ENCODE assay signal across 17 cellular contexts in genomic region chr2:240898731-240899467, GRCh38. TPM values are rescaled to one million over a fixed set of nuclear protein-coding genes. Genes with fewer than 3 reads are reported as not detected.
DNase-seq lines count a peak whose midpoint lies in the region; ATAC-seq and TF ChIP-seq lines count a peak whose summit lies in the region.
"Had no signal": no experiment of that assay in that cellular context is flagged by ENCODE, and none has a peak within 500 bp of the region (broad histone marks: within the 10 kb centered on the region; RNA-seq: fewer than 3 reads in every experiment).

No MANE protein-coding gene starts in this region.

- POLR2A ChIA-PET in IMR-90 (lab: Charles Lee; ENCODE audit: unreplicated experiment) = no interaction called here

- TF ChIP-seq RAD21 in IMR-90 (IDR thresholded peaks at IDR 0.05; ENCODE audit: low read length) = no peak

- no peak overlapping the region for H3K27ac ChIP-seq in IMR-90 (ENCODE audit: insufficient read depth, low read length)
- peak overlapping the region; percentile 50 for H3K27ac ChIP-seq in epithelial cell of prostate
- peak overlapping the region; percentile 35 to 59 (median 45) for H3K27ac ChIP-seq in stomach
- no peak overlapping the region for H3K27ac ChIP-seq in coronary artery

- H4K91ac ChIP-seq in IMR-90 (ENCODE audit: insufficient read depth, low read depth, low read length) = no peak overlapping the region

- WGBS in IMR-90 (ENCODE audit: extremely low coverage in 2 of 2, insufficient read length in 1 of 2), 2 experiments = 69% methylated on average over 7 of the region's 23 CpGs; no CpG with 5 or more reads in 1 of the 2 experiments
- 72 to 83% (median 80%) methylated on average over 21 to 23 of the region's 23 CpGs for WGBS in stomach, 5 donors

- H3K9me3 Mint-ChIP-seq in stimulated activated effector memory CD8-positive, alpha-beta T cell treated with anti-CD3 and anti-CD28 coated beads, Interleukin-12 subunit alpha, Interleukin-12 subunit beta, amount 100 ng/mL, for 72 hours = no peaks in the 10 kb centered on the region
- peaks cover 7% of the 10 kb centered on the region for H3K9me3 Mint-ChIP-seq in glutamatergic neuron (ENCODE audit: unreplicated experiment)
- H3K9me3 Mint-ChIP-seq: activated T-helper 17 cell treated with anti-CD3 and anti-CD28 coated beads, Interleukin-2, amount 50 U/mL, for 72 hours; natural killer cell treated with Interleukin-12 subunit alpha and Interleukin-12 subunit beta and Interleukin-15 and Interleukin-18, amount 100 ng/mL, for 72 hours; T-helper 2 cell treated with Interferon-gamma antibody and Interleukin-4, amounts not matched to agents 5 μg/mL and 100 μg/mL, for 36 hours had no signal

- H3K36me3 ChIP-seq in IMR-90 (ENCODE audit: control insufficient read depth, insufficient read depth, low read length) (no peaks in the 10 kb centered on the region), stomach (no peaks in the 10 kb centered on the region)

- H3K27ac Mint-ChIP-seq in stimulated activated effector memory CD8-positive, alpha-beta T cell treated with anti-CD3 and anti-CD28 coated beads, Interleukin-12 subunit alpha, Interleukin-12 subunit beta, amount 100 ng/mL, for 72 hours = no peak overlapping the region
- H3K27ac Mint-ChIP-seq in glutamatergic neuron (ENCODE audit: unreplicated experiment) = no peak overlapping the region
- H3K27ac Mint-ChIP-seq: activated T-helper 17 cell treated with anti-CD3 and anti-CD28 coated beads, Interleukin-2, amount 50 U/mL, for 72 hours; natural killer cell treated with Interleukin-12 subunit alpha and Interleukin-12 subunit beta and Interleukin-15 and Interleukin-18, amount 100 ng/mL, for 72 hours; T-helper 2 cell treated with Interferon-gamma antibody and Interleukin-4, amounts not matched to agents 5 μg/mL and 100 μg/mL, for 36 hours had no signal

- in situ Hi-C loops in IMR-90 (cut with MboI; ENCODE audit: low sequenced_read_pairs) = no loop called here

- no peaks in the 10 kb centered on the region for H3K9me3 ChIP-seq in IMR-90 (ENCODE audit: control insufficient read depth, insufficient read depth, low read length)
- no peaks in the 10 kb centered on the region for H3K9me3 ChIP-seq in stomach

- no peak for TF ChIP-seq EP300 in stomach (IDR thresholded peaks at IDR 0.05)

- no peak overlapping the region for H4K5ac ChIP-seq in IMR-90 (ENCODE audit: low read depth, low read length)

- H3K4me1 Mint-ChIP-seq in stimulated activated effector memory CD8-positive, alpha-beta T cell treated with anti-CD3 and anti-CD28 coated beads, Interleukin-12 subunit alpha, Interleukin-12 subunit beta, amount 100 ng/mL, for 72 hours = peaks cover under 1% of the 10 kb centered on the region
- no peaks in the 10 kb centered on the region for H3K4me1 Mint-ChIP-seq in glutamatergic neuron (ENCODE audit: low read depth, unreplicated experiment)
- H3K4me1 Mint-ChIP-seq: activated T-helper 17 cell treated with anti-CD3 and anti-CD28 coated beads, Interleukin-2, amount 50 U/mL, for 72 hours had no signal

- no peak for DNase-seq in IMR-90
- DNase-seq in epithelial cell of prostate (ENCODE audit: low read depth, low spot score) = no peak
- peak; percentile 29 to 34 for DNase-seq in lung microvascular endothelial cell (ENCODE audit: low read depth in 2 of 2)
- no peak for DNase-seq in stomach
- no peak for DNase-seq in stimulated activated effector memory CD8-positive, alpha-beta T cell treated with anti-CD3 and anti-CD28 coated beads, Interleukin-12 subunit alpha, Interleukin-12 subunit beta, amount 100 ng/mL, for 72 hours (ENCODE audit: low spot score in 2 of 2)
- no peak for DNase-seq in kidney tubule cell (ENCODE audit: low spot score)
- DNase-seq in coronary artery (ENCODE audit: low spot score) = no peak
- no peak for DNase-seq in glutamatergic neuron
- DNase-seq: caudate nucleus, NCI-H1694, NCI-H446 had no signal

- H2BK20ac ChIP-seq in IMR-90 (ENCODE audit: low read depth, low read length) = no peak overlapping the region

- dilution Hi-C loops in IMR-90 (cut with HindIII; ENCODE audit: low sequenced_read_pairs, unreplicated experiment) = no loop called here

- TF ChIP-seq CTCF in IMR-90 (conservative IDR thresholded peaks at IDR 0.05; ENCODE audit: low read depth, low read length) (no peak), stomach (IDR thresholded peaks at IDR 0.05) (no peak), coronary artery (IDR thresholded peaks at IDR 0.05) (no peak), glutamatergic neuron (IDR thresholded peaks at IDR 0.05; ENCODE audit: partially characterized antibody, unreplicated experiment) (no peak)

- CTCF ChIA-PET in IMR-90 (lab: Yijun Ruan, JAX) = no interaction called here

- H3K4me2 ChIP-seq in IMR-90 (ENCODE audit: low read depth, low read length) = no peak overlapping the region

- H3K4me1 ChIP-seq in IMR-90 (ENCODE audit: control insufficient read depth, insufficient read depth, low read length) (no peaks in the 10 kb centered on the region), stomach (peaks cover 0 to 33% (median 13%) of the 10 kb centered on the region in 4 donors)

- no peak overlapping the region for H2BK120ac ChIP-seq in IMR-90 (ENCODE audit: low read depth, low read length)

- H3K14ac ChIP-seq in IMR-90 (replicated peaks; ENCODE audit: low read depth, low read length) = no peak overlapping the region

- no peak overlapping the region for H3K4ac ChIP-seq in IMR-90 (ENCODE audit: low read depth, low read length)

- peak; percentile 45 for ATAC-seq in IMR-90 (ENCODE audit: low read depth)
- no peak for ATAC-seq in stimulated activated effector memory CD8-positive, alpha-beta T cell treated with anti-CD3 and anti-CD28 coated beads, Interleukin-12 subunit alpha, Interleukin-12 subunit beta, amount 100 ng/mL, for 72 hours
- ATAC-seq: activated CD4-positive, CD25-positive, alpha-beta regulatory T cell treated with anti-CD3 and anti-CD28 coated beads, Interleukin-2, amount 50 U/mL, for 24 hours; activated T-helper 17 cell treated with anti-CD3 and anti-CD28 coated beads, Interleukin-2, amount 50 U/mL, for 72 hours; HCT116; natural killer cell treated with Interleukin-12 subunit alpha and Interleukin-12 subunit beta and Interleukin-15 and Interleukin-18, amount 100 ng/mL, for 72 hours had no signal

- no peaks in the 10 kb centered on the region for H3K9me1 ChIP-seq in IMR-90 (ENCODE audit: insufficient read depth, low read length)

- no peak overlapping the region for H3K4me3 ChIP-seq in IMR-90 (ENCODE audit: insufficient read depth, low read depth, low read length)
- H3K4me3 ChIP-seq in stomach = no peak overlapping the region
- H3K4me3 ChIP-seq in coronary artery = no peak overlapping the region

- H2BK15ac ChIP-seq in IMR-90 (ENCODE audit: low read depth, low read length) = no peak overlapping the region

- peaks cover 2% of the 10 kb centered on the region for H3K27me3 Mint-ChIP-seq in glutamatergic neuron (ENCODE audit: unreplicated experiment)
- H3K27me3 Mint-ChIP-seq: natural killer cell treated with Interleukin-12 subunit alpha and Interleukin-12 subunit beta and Interleukin-15 and Interleukin-18, amount 100 ng/mL, for 72 hours had no signal

- H3K27me3 ChIP-seq in IMR-90 (ENCODE audit: control insufficient read depth, insufficient read depth, low read length) = peaks cover 7% of the 10 kb centered on the region; the same call in 1 of the 2 replicates
- peaks cover 0 to 12% (median 0%) of the 10 kb centered on the region in 3 donors for H3K27me3 ChIP-seq in stomach

- no peak overlapping the region for H3K23ac ChIP-seq in IMR-90 (ENCODE audit: low read depth, low read length)

- H2AK9ac ChIP-seq in IMR-90 (replicated peaks; ENCODE audit: low read depth, low read length, poor library complexity) = no peak overlapping the region

- H4K20me1 ChIP-seq in IMR-90 (ENCODE audit: insufficient read depth, low read length) = no peaks in the 10 kb centered on the region

- H3K18ac ChIP-seq in IMR-90 (ENCODE audit: low read depth, low read length) = no peak overlapping the region

- H3K56ac ChIP-seq in IMR-90 (ENCODE audit: extremely low read depth, insufficient read depth, low read length) = no peak overlapping the region

- H2AFZ ChIP-seq in IMR-90 (replicated peaks; ENCODE audit: low read length, poor library complexity) = peak overlapping the region; percentile 74

- intact Hi-C loops in IMR-90 (cut with micrococcal nuclease) = no loop called here
- intact Hi-C loops in stomach (cut with DNase I; ENCODE audit: low total_unique reads) = no loop called here

- no peak overlapping the region for H3K4me3 Mint-ChIP-seq in stimulated activated effector memory CD8-positive, alpha-beta T cell treated with anti-CD3 and anti-CD28 coated beads, Interleukin-12 subunit alpha, Interleukin-12 subunit beta, amount 100 ng/mL, for 72 hours
- H3K4me3 Mint-ChIP-seq in glutamatergic neuron (ENCODE audit: unreplicated experiment) = no peak overlapping the region
- H3K4me3 Mint-ChIP-seq: activated T-helper 17 cell treated with anti-CD3 and anti-CD28 coated beads, Interleukin-2, amount 50 U/mL, for 72 hours; natural killer cell treated with Interleukin-12 subunit alpha and Interleukin-12 subunit beta and Interleukin-15 and Interleukin-18, amount 100 ng/mL, for 72 hours; T-helper 2 cell treated with Interferon-gamma antibody and Interleukin-4, amounts not matched to agents 5 μg/mL and 100 μg/mL, for 36 hours had no signal

- no peak overlapping the region for H2AK5ac ChIP-seq in IMR-90 (ENCODE audit: low read depth, low read length)

- H3K9ac ChIP-seq in IMR-90 (ENCODE audit: low read depth, low read length) = no peak overlapping the region

- no peak overlapping the region for H4K8ac ChIP-seq in IMR-90 (ENCODE audit: low read depth in 2 of 2, low read length in 2 of 2)

- no peaks in the 10 kb centered on the region for H3K36me3 Mint-ChIP-seq in stimulated activated effector memory CD8-positive, alpha-beta T cell treated with anti-CD3 and anti-CD28 coated beads, Interleukin-12 subunit alpha, Interleukin-12 subunit beta, amount 100 ng/mL, for 72 hours
- H3K36me3 Mint-ChIP-seq in glutamatergic neuron (ENCODE audit: unreplicated experiment) = no peaks in the 10 kb centered on the region
- H3K36me3 Mint-ChIP-seq: natural killer cell treated with Interleukin-12 subunit alpha and Interleukin-12 subunit beta and Interleukin-15 and Interleukin-18, amount 100 ng/mL, for 72 hours had no signal

- no peak for TF ChIP-seq POLR2A in IMR-90 (IDR thresholded peaks at IDR 0.05; ENCODE audit: low read depth, low read length)
- TF ChIP-seq POLR2A in stomach (IDR thresholded peaks at IDR 0.05) = no peak

- H3K79me1 ChIP-seq in IMR-90 (ENCODE audit: low read depth in 1 of 2, low read length in 2 of 2) = no peaks in the 10 kb centered on the region

- no TSS peak for BruUV-seq in IMR-90 (replicated peaks; lab: Mats Ljungman, UMichigan)

- H2BK5ac ChIP-seq in IMR-90 (ENCODE audit: low read depth, low read length, poor library complexity, severe bottlenecking) = no peak overlapping the region

RNA-seq across cellular contexts. Expression of gene MAB21L4, which starts 2.9 kb away (rescaled TPM):
- total RNA-seq in IMR-90 (2012; rRNA removed) (not detected in 2 replicates), lung microvascular endothelial cell (not detected in 2 replicates), stomach (1 to 10 TPM in 1 of 5 donors, under 1 TPM in 2, not detected in 2; 0.45 to 4.9 (median 0.55) TPM), glutamatergic neuron (ENCODE audit: unreplicated experiment) (not detected)
- polyA plus RNA-seq in IMR-90 (2012; rRNA removed) (not detected in 2 replicates), stomach (10 to 100 TPM in 1 of 3 donors, 1 to 10 TPM in 2; 6.0 to 48.9 (median 9.1) TPM)
- not detected in 2 replicates for polyA plus RNA-seq in IMR-90 (2012; cell fraction: cytosol; rRNA removed)
- 0.02 TPM in 1 of 2 replicates, not detected in the other for polyA plus RNA-seq in IMR-90 (2012; cell fraction: nucleus; rRNA removed; ENCODE audit: low replicate concordance)
- total RNA-seq: activated T-helper 17 cell treated with anti-CD3 and anti-CD28 coated beads, Interleukin-2, amount 50 U/mL, for 72 hours; natural killer cell treated with Interleukin-12 subunit alpha and Interleukin-12 subunit beta and Interleukin-15 and Interleukin-18, amount 100 ng/mL, for 72 hours had no signal

RNA-seq across cellular contexts. Expression of gene CROCC2, which starts 7.2 kb away (rescaled TPM):
- total RNA-seq in IMR-90 (2012; rRNA removed) (not detected in 2 replicates), lung microvascular endothelial cell (not detected in 2 replicates), stomach (1 to 10 TPM in 1 of 5 donors, not detected in 4; 4.9 TPM), glutamatergic neuron (ENCODE audit: unreplicated experiment) (not detected)
- polyA plus RNA-seq in IMR-90 (2012; rRNA removed) (not detected in 2 replicates), stomach (under 1 TPM in 1 of 3 donors, not detected in 2; 0.03 TPM)
- polyA plus RNA-seq in IMR-90 (2012; cell fraction: cytosol; rRNA removed) = not detected in 2 replicates
- polyA plus RNA-seq in IMR-90 (2012; cell fraction: nucleus; rRNA removed; ENCODE audit: low replicate concordance) = 0.03 and 0.17 TPM in 2 replicates
- total RNA-seq: activated T-helper 17 cell treated with anti-CD3 and anti-CD28 coated beads, Interleukin-2, amount 50 U/mL, for 72 hours; natural killer cell treated with Interleukin-12 subunit alpha and Interleukin-12 subunit beta and Interleukin-15 and Interleukin-18, amount 100 ng/mL, for 72 hours had no signal

RNA-seq across cellular contexts. Expression of gene AGXT, which starts 30.3 kb away (rescaled TPM):
- total RNA-seq in IMR-90 (2012; rRNA removed) (not detected in 2 replicates), lung microvascular endothelial cell (not detected in 2 replicates), stomach (not detected), glutamatergic neuron (ENCODE audit: unreplicated experiment) (not detected)
- polyA plus RNA-seq in IMR-90 (2012; rRNA removed) (not detected in 2 replicates), stomach (not detected)
- not detected in 2 replicates for polyA plus RNA-seq in IMR-90 (2012; cell fraction: cytosol; rRNA removed)
- not detected in 2 replicates for polyA plus RNA-seq in IMR-90 (2012; cell fraction: nucleus; rRNA removed; ENCODE audit: low replicate concordance)
- total RNA-seq: activated T-helper 17 cell treated with anti-CD3 and anti-CD28 coated beads, Interleukin-2, amount 50 U/mL, for 72 hours; natural killer cell treated with Interleukin-12 subunit alpha and Interleukin-12 subunit beta and Interleukin-15 and Interleukin-18, amount 100 ng/mL, for 72 hours; renal cortical epithelial cell had no signal

Comparison
In these comparisons a context has a peak if more than half of its experiments do, and no peak if none do; other contexts are left out.
1. DNase-seq: peak in lung microvascular endothelial cell (2 of 2); none in IMR-90 (single experiment), epithelial cell of prostate (single experiment), stomach (single experiment), stimulated activated effector memory CD8-positive, alpha-beta T cell treated with anti-CD3 and anti-CD28 coated beads, Interleukin-12 subunit alpha, Interleukin-12 subunit beta, amount 100 ng/mL, for 72 hours (0 of 2), kidney tubule cell (single experiment), coronary artery (single experiment) and glutamatergic neuron (single experiment).
2. H3K27ac ChIP-seq: peak in epithelial cell of prostate (single experiment) and stomach (5 of 5); none in IMR-90 (single experiment) and coronary artery (0 of 2).